20 cellular contexts compared by ENCODE assay signal in the genomic region with DNA sequence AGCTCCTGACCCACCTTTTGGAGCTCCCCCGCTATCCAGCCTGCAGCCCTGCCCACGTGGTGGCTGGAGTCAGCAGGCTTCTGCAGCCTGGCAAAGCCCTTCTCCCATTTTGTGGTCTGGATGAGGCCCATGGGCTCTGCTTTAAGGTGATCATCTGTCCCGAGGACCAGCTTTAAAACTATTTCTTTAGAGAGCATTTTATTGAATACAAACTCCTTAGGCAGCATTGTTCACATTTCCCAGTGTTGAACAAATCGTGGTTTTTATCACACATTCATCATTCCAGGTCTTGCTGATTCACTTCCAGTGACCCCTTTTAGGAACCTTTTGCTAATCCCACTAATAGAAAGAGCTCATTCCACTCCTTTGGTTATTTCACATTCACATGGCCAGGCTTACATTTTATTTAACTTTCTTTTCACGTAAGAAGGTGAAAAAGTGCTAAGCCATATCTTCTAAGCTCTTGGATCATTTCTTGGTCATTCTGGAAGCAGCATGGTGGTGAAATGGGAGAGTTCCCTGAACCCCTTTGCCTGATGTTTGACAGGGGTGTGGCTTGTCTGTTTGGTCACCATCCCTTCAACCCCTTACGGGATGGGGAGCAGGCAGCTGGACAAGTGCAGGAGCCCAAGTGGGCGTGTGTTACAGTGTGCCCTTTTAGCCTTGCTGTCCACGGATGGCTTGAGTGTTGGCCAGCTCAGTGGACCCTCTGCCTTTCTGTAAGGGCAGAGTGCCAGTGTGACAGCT.
DNase-seq lines count a peak whose midpoint lies in the region; ATAC-seq lines count a peak whose summit lies in the region.
"Had no signal": no experiment of that assay in that cellular context is flagged by ENCODE, and none has a peak within 500 bp of the region (broad histone marks: within the 10 kb centered on the region; RNA-seq: fewer than 3 reads in every experiment).

No MANE protein-coding gene starts in this region.

- ATAC-seq in GM21528 (IDR thresholded peaks at IDR 0.05; ENCODE audit: low FRiP score, unreplicated experiment) (no peak), GM18858 (IDR thresholded peaks at IDR 0.05; ENCODE audit: unreplicated experiment) (no peak)
- ATAC-seq: heart right ventricle, natural killer cell had no signal

- DNase-seq in EH (ENCODE audit: low read depth): peak; percentile 91
- peak; percentile 98 for DNase-seq in NCI-H460 (ENCODE audit: extremely low read depth, low read depth)
- peak; percentile 39 for DNase-seq in dedifferentiated amniotic fluid mesenchymal stem cell (ENCODE audit: extremely low spot score)
- peak; percentile 43 for DNase-seq in myocyte (ENCODE audit: low read depth)
- no peak for DNase-seq in head of caudate nucleus
- no peak for DNase-seq in NCI-H1930 (lab: John Stamatoyannopoulos, UW)
- DNase-seq: activated CD8-positive, alpha-beta memory T cell treated with anti-CD3 and anti-CD28 coated beads for 24 hours; CD4-positive, alpha-beta T cell; effector memory CD4-positive, alpha-beta T cell; GOT3; heart right ventricle; left ventricle myocardium inferior; natural killer cell; NCI-H2081 treated with DMSO at 0.1 percent for 48 hours; NCI-H774; retina; Right ventricle myocardium superior; stimulated activated CD4-positive, alpha-beta T cell treated with anti-CD3 and anti-CD28 coated beads, Interleukin-4, amount 100 ng/mL, for 24 hours had no signal

- intact Hi-C loops in head of caudate nucleus (cut with DNase I): no loop called here

Comparison
In these comparisons a context has a peak if more than half of its experiments do, and no peak if none do; other contexts are left out.
1. DNase-seq: peak in EH (single experiment), NCI-H460 (single experiment), dedifferentiated amniotic fluid mesenchymal stem cell (single experiment) and myocyte (single experiment); none in head of caudate nucleus (0 of 42) and NCI-H1930 (0 of 2).